8 cellular contexts compared by ENCODE assay signal in the genomic region with DNA sequence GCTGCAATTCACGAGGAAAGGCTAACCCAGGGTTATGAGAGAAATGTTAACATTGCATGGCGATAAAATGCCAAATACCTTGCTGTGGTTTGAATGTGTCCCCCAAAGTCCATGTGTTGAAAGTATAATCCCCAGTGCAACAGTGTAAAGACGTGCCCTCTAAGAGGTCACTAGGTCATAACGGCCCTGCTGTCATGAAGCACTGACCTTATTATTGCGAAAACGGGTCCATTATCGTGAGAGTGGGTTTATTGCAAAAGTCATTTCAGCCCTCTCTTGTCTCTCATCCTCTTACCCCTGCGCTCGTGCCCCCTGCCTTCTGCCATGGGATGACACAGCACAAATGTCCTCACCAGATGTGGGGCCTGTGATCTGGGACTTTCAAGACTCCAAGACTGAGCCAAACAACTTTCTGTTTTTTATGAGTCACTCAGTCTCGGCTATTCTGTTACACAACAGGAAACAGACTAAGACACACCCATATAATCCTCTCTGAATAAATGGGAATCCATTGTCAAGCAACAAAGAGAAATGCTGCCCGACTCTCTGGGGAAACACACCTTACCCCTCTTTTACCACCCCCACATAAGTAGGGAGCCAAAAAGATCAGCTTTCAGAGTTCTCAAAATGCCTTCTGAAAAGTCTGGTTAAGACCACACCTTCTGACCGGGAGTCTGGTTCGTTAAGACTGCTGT.
DNase-seq lines count a peak whose midpoint lies in the region; ATAC-seq, FAIRE-seq and TF ChIP-seq lines count a peak whose summit lies in the region.

No MANE protein-coding gene starts in this region.

- peak overlapping the region in 1 of 2 experiments; percentile 43 for H2BK12ac ChIP-seq in mesenchymal stem cell (ENCODE audit: low read length in 2 of 2)

- H3K23ac ChIP-seq in mesenchymal stem cell (ENCODE audit: low read length in 2 of 2) = no peak overlapping the region

- peak; percentile 87 for DNase-seq in BJ (ENCODE audit: low read depth)
- DNase-seq in HTR-8/SVneo (ENCODE audit: insufficient read length, low spot score) = peak; percentile 59
- DNase-seq in T-helper 9 cell = peak; percentile 52
- DNase-seq in central memory CD4-positive, alpha-beta T cell = peak; percentile 78
- peak; percentile 98 for DNase-seq in mesenchymal stem cell
- DNase-seq in NCI-H187 treated with DMSO at 0.1 percent for 48 hours (lab: John Stamatoyannopoulos, UW) = no peak

- no peak overlapping the region for H3K27ac ChIP-seq in mesenchymal stem cell (ENCODE audit: low read length, poor library complexity, severe bottlenecking)
- H3K27ac ChIP-seq in thymus (ENCODE audit: low read depth) = peak overlapping the region; percentile 81

- POLR2A ChIA-PET in BJ (lab: Charles Lee) = no interaction called here

- peak overlapping the region; percentile 96 for H4K8ac ChIP-seq in mesenchymal stem cell (ENCODE audit: low read length)

- H3K36me3 ChIP-seq in BJ (ENCODE audit: control insufficient read depth, insufficient read depth, low read length) (no peaks in the 10 kb centered on the region), mesenchymal stem cell (ENCODE audit: control insufficient read depth in 1 of 2, insufficient read depth in 2 of 2, low read depth in 1 of 2, low read length in 2 of 2) (no peaks in the 10 kb centered on the region), thymus (ENCODE audit: control insufficient read depth, insufficient read depth) (no peaks in the 10 kb centered on the region)

- peak overlapping the region; percentile 44 for H3K9ac ChIP-seq in mesenchymal stem cell (ENCODE audit: low read length)

- H4K91ac ChIP-seq in mesenchymal stem cell (ENCODE audit: low read length) = peak overlapping the region; percentile 72

- FAIRE-seq in HTR-8/SVneo (lab: Jason Lieb, UNC) = no peak

- 36% methylated on average over 13 of the region's 13 CpGs for WGBS in mesenchymal stem cell
- WGBS in thymus = 63% methylated on average over 13 of the region's 13 CpGs

- ATAC-seq in HG03280 (IDR thresholded peaks at IDR 0.05; ENCODE audit: unreplicated experiment) = no peak

- H3K14ac ChIP-seq in mesenchymal stem cell (ENCODE audit: low read length in 2 of 2) = no peak overlapping the region

- peak overlapping the region; percentile 92 to 93 for H3K18ac ChIP-seq in mesenchymal stem cell (ENCODE audit: low read depth in 1 of 2, low read length in 2 of 2)

- no peaks in the 10 kb centered on the region for H3K9me3 ChIP-seq in mesenchymal stem cell (ENCODE audit: control insufficient read depth, low read length)
- no peaks in the 10 kb centered on the region for H3K9me3 ChIP-seq in thymus (ENCODE audit: control insufficient read depth)

- no peak overlapping the region for H2BK15ac ChIP-seq in mesenchymal stem cell (ENCODE audit: low read depth, poor library complexity, severe bottlenecking)

- no peaks in the 10 kb centered on the region for H3K79me1 ChIP-seq in mesenchymal stem cell (replicated peaks; ENCODE audit: low read length, poor library complexity, severe bottlenecking)

- CTCF ChIA-PET in BJ (lab: Yijun Ruan, JAX) = interaction anchor here (0.6 to 1.8 kb wide), 4 partner anchors 10 to 442 kb away, joined by 3 to 10 read pairs (median 5); no protein-coding TSS in a partner anchor

- H3K4me2 ChIP-seq in mesenchymal stem cell (ENCODE audit: low read length, poor library complexity, severe bottlenecking) = no peak overlapping the region

- no peaks in the 10 kb centered on the region for H3K27me3 ChIP-seq in BJ (ENCODE audit: control insufficient read depth, insufficient read depth, low read length)
- no peaks in the 10 kb centered on the region for H3K27me3 ChIP-seq in mesenchymal stem cell (ENCODE audit: control insufficient read depth in 1 of 2, insufficient read depth in 1 of 2, low read length in 2 of 2)
- H3K27me3 ChIP-seq in thymus (ENCODE audit: control insufficient read depth, insufficient read depth) = no peaks in the 10 kb centered on the region

- H3K4me1 ChIP-seq in mesenchymal stem cell (ENCODE audit: control insufficient read depth, insufficient read depth, low read depth, low read length) (peaks cover 6% of the 10 kb centered on the region), thymus (ENCODE audit: control insufficient read depth, insufficient read depth, low read length) (peaks cover 13% of the 10 kb centered on the region)

- H2BK120ac ChIP-seq in mesenchymal stem cell (ENCODE audit: low read depth, low read length) = peak overlapping the region; percentile 88

- H2AFZ ChIP-seq in mesenchymal stem cell (ENCODE audit: low read depth, low read length) = peak overlapping the region; percentile 39

- H3K4me3 ChIP-seq in BJ (ENCODE audit: low read depth, low read length) = no peak overlapping the region
- peak overlapping the region in 1 of 2 experiments; percentile 32 for H3K4me3 ChIP-seq in mesenchymal stem cell (ENCODE audit: insufficient read depth in 1 of 2, low read depth in 1 of 2, low read length in 2 of 2)
- no peak overlapping the region for H3K4me3 ChIP-seq in thymus (ENCODE audit: low read length)

- no peak overlapping the region for H2BK5ac ChIP-seq in mesenchymal stem cell (ENCODE audit: low read depth, low read length, poor library complexity, severe bottlenecking)

- H3K4ac ChIP-seq in mesenchymal stem cell (ENCODE audit: low read depth in 1 of 2, low read length in 2 of 2) = peak overlapping the region; percentile 52 to 92

- H2AK5ac ChIP-seq in mesenchymal stem cell (ENCODE audit: low read length, severe bottlenecking) = no peak overlapping the region

- no peak for TF ChIP-seq CTCF in BJ (IDR thresholded peaks at IDR 0.05; ENCODE audit: insufficient read depth, low read depth, low read length)
